ENCODE assay signal across 1 cellular context in the genomic region with DNA sequence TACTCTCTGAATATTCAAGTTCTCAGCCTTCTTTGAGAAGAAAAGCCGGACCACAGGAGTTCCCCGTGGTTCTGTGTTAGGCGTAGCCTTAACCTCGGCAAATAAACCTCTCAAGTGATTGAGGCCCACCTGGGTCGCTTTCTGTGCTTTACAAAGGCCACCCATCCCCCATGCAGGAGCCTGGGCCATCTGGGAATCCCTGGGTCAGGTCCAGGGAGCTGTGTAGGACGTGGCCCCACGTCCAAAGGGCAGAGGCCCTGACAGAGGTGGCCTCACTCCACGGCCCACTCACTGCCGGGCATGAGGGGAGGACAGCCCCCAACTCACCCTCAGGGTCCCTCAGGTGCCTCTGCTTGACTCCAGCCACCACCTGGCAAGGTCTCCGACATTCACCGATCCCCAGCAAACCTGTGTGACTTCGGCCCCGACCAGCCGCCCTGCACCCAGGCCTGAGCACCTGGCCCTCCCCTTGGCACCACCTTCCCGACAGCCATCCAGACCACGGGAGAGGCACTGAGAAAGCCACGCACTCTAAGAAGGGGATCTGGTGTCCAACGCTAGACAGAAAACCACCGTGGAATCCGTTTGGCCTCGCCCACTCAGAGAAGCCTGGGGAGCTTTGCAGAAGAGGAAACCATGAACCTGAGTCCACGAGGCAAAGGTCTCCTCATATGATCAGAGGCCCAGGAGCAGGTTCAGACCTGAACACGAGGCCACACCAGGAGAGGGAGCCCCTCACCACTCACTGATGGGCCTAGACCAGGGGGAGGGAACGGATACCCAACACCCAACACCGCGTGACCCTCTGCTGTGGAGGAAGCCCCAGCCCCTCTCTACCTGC.
A peak's percentile ranks its signal among the peaks of the same experiment; 100 is the strongest.
TF ChIP-seq lines count a peak whose summit lies in the region.

No MANE protein-coding gene starts in this region.

TF ChIP-seq in HepG2, 621 proteins besides CTCF, POLR2A, EP300 and RAD21 (continued from another document and continues in another):
- TF ChIP-seq FOXP1 (IDR thresholded peaks at IDR 0.05) (no peak), FOXP1 (CRISPR knock-in tag; IDR thresholded peaks at IDR 0.05) (peak; percentile 42; the same call in 1 of the 2 replicates), SP2 (CRISPR knock-in tag; IDR thresholded peaks at IDR 0.05) (no peak), CREB1 (IDR thresholded peaks at IDR 0.05) (no peak), CREB1 (CRISPR knock-in tag; IDR thresholded peaks at IDR 0.05) (no peak), ZNF460 (CRISPR knock-in tag; IDR thresholded peaks at IDR 0.05; ENCODE audit: borderline replicate concordance) (no peak; the same call in 1 of the 2 replicates), ZNF256 (CRISPR knock-in tag; conservative IDR thresholded peaks at IDR 0.05) (0 out of 2 replicates have a peak, but pooled peaks have one; percentile 5), ZNF432 (CRISPR knock-in tag; IDR thresholded peaks at IDR 0.05; ENCODE audit: borderline replicate concordance) (no peak), ZNF746 (CRISPR knock-in tag; IDR thresholded peaks at IDR 0.05) (0 out of 2 replicates have a peak, but pooled peaks have one; percentile 45), ZNF572 (CRISPR knock-in tag; IDR thresholded peaks at IDR 0.05) (no peak), HDAC6 (IDR thresholded peaks at IDR 0.05; ENCODE audit: low read depth, low read length) (no peak), ZSCAN25 (CRISPR knock-in tag; IDR thresholded peaks at IDR 0.05) (peak; percentile 37; the same call in 1 of the 2 replicates), POLR2AphosphoS2 (IDR thresholded peaks at IDR 0.05; ENCODE audit: low read depth, low read length) (0 out of 2 replicates have a peak, but pooled peaks have one; percentile 40), HMGXB3 (CRISPR knock-in tag; IDR thresholded peaks at IDR 0.05; ENCODE audit: borderline replicate concordance) (no peak), ZNF317 (CRISPR knock-in tag; IDR thresholded peaks at IDR 0.05) (peak; percentile 44; the same call in 1 of the 2 replicates), RBAK (CRISPR knock-in tag; IDR thresholded peaks at IDR 0.05) (no peak), NRL (CRISPR knock-in tag; IDR thresholded peaks at IDR 0.05; ENCODE audit: borderline replicate concordance) (0 out of 2 replicates have a peak, but pooled peaks have one; percentile 13), ATM (IDR thresholded peaks at IDR 0.05; ENCODE audit: borderline replicate concordance) (no peak), SALL1 (CRISPR knock-in tag; IDR thresholded peaks at IDR 0.05) (peak; percentile 73), ETS1 (CRISPR knock-in tag; IDR thresholded peaks at IDR 0.05) (no peak), BCL3 (CRISPR knock-in tag; IDR thresholded peaks at IDR 0.05) (no peak; the same call in 1 of the 2 replicates), BHLHE40 (IDR thresholded peaks at IDR 0.05; ENCODE audit: low read length) (peak; percentile 30; the same call in 1 of the 2 replicates), ZKSCAN5 (CRISPR knock-in tag; IDR thresholded peaks at IDR 0.05) (no peak), EED (CRISPR knock-in tag; IDR thresholded peaks at IDR 0.05) (no peak; the same call in 1 of the 2 replicates), REPIN1 (CRISPR knock-in tag; IDR thresholded peaks at IDR 0.05; ENCODE audit: borderline replicate concordance, low read depth) (peak; percentile 83), KMT2A (CRISPR knock-in tag; IDR thresholded peaks at IDR 0.05) (peak; percentile 33), SNAPC2 (CRISPR knock-in tag; IDR thresholded peaks at IDR 0.05) (no peak; the same call in 1 of the 2 replicates), KIAA2018 (CRISPR knock-in tag; IDR thresholded peaks at IDR 0.05; ENCODE audit: borderline replicate concordance) (no peak), MEF2D (CRISPR knock-in tag; IDR thresholded peaks at IDR 0.05) (peak; percentile 37; the same call in 1 of the 2 replicates), ZNF263 (CRISPR knock-in tag; IDR thresholded peaks at IDR 0.05) (peak; percentile 45; the same call in 1 of the 2 replicates), ZMYM3 (CRISPR knock-in tag; IDR thresholded peaks at IDR 0.05) (no peak)
- TF ChIP-seq, protein P1, sequence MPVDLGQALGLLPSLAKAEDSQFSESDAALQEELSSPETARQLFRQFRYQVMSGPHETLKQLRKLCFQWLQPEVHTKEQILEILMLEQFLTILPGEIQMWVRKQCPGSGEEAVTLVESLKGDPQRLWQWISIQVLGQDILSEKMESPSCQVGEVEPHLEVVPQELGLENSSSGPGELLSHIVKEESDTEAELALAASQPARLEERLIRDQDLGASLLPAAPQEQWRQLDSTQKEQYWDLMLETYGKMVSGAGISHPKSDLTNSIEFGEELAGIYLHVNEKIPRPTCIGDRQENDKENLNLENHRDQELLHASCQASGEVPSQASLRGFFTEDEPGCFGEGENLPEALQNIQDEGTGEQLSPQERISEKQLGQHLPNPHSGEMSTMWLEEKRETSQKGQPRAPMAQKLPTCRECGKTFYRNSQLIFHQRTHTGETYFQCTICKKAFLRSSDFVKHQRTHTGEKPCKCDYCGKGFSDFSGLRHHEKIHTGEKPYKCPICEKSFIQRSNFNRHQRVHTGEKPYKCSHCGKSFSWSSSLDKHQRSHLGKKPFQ (CRISPR knock-in tag; IDR thresholded peaks at IDR 0.05; ENCODE audit: insufficient replicate concordance), result no peak
- TF ChIP-seq, protein P2, sequence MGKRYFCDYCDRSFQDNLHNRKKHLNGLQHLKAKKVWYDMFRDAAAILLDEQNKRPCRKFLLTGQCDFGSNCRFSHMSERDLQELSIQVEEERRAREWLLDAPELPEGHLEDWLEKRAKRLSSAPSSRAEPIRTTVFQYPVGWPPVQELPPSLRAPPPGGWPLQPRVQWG (CRISPR knock-in tag; IDR thresholded peaks at IDR 0.05; ENCODE audit: borderline replicate concordance, low read depth), result no peak
- TF ChIP-seq, protein P3, sequence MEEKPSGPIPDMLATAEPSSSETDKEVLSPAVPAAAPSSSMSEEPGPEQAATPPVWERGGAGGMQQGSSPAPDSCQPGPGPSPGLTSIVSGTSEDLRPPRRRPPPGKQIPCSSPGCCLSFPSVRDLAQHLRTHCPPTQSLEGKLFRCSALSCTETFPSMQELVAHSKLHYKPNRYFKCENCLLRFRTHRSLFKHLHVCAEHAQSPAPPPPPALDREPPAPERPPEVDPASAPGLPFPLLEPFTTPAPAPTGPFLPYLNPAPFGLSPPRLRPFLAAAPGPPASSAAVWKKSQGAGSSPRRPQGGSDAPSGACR (CRISPR knock-in tag; IDR thresholded peaks at IDR 0.05), result peak; percentile 53; the same call in 1 of the 2 replicates
- TF ChIP-seq, protein P4, sequence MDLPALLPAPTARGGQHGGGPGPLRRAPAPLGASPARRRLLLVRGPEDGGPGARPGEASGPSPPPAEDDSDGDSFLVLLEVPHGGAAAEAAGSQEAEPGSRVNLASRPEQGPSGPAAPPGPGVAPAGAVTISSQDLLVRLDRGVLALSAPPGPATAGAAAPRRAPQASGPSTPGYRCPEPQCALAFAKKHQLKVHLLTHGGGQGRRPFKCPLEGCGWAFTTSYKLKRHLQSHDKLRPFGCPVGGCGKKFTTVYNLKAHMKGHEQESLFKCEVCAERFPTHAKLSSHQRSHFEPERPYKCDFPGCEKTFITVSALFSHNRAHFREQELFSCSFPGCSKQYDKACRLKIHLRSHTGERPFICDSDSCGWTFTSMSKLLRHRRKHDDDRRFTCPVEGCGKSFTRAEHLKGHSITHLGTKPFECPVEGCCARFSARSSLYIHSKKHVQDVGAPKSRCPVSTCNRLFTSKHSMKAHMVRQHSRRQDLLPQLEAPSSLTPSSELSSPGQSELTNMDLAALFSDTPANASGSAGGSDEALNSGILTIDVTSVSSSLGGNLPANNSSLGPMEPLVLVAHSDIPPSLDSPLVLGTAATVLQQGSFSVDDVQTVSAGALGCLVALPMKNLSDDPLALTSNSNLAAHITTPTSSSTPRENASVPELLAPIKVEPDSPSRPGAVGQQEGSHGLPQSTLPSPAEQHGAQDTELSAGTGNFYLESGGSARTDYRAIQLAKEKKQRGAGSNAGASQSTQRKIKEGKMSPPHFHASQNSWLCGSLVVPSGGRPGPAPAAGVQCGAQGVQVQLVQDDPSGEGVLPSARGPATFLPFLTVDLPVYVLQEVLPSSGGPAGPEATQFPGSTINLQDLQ (CRISPR knock-in tag; IDR thresholded peaks at IDR 0.05), result no peak
